1 cellular context compared by ENCODE assay signal in the genomic region with DNA sequence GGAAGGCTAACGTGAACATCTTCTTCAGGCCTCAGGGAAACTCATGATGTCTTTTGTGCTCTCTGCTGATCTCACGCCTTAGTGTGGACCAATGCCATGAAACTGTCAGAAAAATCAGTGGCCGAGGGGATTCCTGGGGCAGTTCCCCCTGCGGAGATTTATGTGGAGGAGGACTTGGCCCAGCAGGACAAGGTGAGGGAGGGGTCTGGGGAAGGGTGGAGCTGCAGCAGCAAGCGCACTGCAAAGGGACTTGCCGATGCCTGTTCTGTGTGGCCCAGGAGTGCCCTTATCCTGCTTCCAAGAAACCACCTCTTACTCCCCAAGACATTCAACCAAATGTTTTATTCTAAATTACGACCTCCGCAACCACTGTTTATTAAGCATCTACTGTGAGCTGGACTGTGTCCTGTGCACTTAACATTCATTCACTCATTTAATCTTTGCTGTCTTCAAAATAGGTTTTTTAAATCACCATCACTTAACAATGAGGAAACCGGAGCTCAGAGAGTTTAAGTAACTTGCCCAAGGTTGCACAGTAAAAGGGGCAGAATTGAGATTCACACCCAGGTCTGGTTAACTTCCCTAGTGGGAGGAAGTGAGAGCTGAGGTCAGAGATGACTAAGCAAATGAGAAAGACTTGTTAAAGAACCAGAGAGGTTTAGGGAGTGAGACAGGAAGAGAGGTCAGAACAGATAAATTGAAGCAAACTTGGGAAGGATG.
TF ChIP-seq lines count a peak whose summit lies in the region.

No MANE protein-coding gene starts in this region.

TF ChIP-seq in GM23338, 12 proteins besides CTCF, POLR2A, EP300 and RAD21 (continued from another document):
- TF ChIP-seq, protein P1, sequence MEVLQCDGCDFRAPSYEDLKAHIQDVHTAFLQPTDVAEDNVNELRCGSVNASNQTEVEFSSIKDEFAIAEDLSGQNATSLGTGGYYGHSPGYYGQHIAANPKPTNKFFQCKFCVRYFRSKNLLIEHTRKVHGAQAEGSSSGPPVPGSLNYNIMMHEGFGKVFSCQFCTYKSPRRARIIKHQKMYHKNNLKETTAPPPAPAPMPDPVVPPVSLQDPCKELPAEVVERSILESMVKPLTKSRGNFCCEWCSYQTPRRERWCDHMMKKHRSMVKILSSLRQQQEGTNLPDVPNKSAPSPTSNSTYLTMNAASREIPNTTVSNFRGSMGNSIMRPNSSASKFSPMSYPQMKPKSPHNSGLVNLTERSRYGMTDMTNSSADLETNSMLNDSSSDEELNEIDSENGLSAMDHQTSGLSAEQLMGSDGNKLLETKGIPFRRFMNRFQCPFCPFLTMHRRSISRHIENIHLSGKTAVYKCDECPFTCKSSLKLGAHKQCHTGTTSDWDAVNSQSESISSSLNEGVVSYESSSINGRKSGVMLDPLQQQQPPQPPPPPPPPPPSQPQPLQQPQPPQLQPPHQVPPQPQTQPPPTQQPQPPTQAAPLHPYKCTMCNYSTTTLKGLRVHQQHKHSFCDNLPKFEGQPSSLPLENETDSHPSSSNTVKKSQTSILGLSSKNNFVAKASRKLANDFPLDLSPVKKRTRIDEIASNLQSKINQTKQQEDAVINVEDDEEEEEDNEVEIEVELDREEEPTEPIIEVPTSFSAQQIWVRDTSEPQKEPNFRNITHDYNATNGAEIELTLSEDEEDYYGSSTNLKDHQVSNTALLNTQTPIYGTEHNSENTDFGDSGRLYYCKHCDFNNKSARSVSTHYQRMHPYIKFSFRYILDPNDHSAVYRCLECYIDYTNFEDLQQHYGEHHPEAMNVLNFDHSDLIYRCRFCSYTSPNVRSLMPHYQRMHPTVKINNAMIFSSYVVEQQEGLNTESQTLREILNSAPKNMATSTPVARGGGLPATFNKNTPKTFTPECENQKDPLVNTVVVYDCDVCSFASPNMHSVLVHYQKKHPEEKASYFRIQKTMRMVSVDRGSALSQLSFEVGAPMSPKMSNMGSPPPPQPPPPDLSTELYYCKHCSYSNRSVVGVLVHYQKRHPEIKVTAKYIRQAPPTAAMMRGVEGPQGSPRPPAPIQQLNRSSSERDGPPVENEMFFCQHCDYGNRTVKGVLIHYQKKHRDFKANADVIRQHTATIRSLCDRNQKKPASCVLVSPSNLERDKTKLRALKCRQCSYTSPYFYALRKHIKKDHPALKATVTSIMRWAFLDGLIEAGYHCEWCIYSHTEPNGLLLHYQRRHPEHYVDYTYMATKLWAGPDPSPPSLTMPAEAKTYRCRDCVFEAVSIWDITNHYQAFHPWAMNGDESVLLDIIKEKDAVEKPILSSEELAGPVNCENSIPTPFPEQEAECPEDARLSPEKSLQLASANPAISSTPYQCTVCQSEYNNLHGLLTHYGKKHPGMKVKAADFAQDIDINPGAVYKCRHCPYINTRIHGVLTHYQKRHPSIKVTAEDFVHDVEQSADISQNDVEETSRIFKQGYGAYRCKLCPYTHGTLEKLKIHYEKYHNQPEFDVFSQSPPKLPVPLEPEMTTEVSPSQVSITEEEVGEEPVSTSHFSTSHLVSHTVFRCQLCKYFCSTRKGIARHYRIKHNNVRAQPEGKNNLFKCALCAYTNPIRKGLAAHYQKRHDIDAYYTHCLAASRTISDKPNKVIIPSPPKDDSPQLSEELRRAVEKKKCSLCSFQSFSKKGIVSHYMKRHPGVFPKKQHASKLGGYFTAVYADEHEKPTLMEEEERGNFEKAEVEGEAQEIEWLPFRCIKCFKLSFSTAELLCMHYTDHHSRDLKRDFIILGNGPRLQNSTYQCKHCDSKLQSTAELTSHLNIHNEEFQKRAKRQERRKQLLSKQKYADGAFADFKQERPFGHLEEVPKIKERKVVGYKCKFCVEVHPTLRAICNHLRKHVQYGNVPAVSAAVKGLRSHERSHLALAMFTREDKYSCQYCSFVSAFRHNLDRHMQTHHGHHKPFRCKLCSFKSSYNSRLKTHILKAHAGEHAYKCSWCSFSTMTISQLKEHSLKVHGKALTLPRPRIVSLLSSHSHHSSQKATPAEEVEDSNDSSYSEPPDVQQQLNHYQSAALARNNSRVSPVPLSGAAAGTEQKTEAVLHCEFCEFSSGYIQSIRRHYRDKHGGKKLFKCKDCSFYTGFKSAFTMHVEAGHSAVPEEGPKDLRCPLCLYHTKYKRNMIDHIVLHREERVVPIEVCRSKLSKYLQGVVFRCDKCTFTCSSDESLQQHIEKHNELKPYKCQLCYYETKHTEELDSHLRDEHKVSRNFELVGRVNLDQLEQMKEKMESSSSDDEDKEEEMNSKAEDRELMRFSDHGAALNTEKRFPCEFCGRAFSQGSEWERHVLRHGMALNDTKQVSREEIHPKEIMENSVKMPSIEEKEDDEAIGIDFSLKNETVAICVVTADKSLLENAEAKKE (CRISPR knock-in tag; IDR thresholded peaks at IDR 0.05): no peak
- TF ChIP-seq, protein P2, sequence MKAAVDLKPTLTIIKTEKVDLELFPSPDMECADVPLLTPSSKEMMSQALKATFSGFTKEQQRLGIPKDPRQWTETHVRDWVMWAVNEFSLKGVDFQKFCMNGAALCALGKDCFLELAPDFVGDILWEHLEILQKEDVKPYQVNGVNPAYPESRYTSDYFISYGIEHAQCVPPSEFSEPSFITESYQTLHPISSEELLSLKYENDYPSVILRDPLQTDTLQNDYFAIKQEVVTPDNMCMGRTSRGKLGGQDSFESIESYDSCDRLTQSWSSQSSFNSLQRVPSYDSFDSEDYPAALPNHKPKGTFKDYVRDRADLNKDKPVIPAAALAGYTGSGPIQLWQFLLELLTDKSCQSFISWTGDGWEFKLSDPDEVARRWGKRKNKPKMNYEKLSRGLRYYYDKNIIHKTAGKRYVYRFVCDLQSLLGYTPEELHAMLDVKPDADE (IDR thresholded peaks at IDR 0.05): no peak
